In genomic region chrX:1491851-1492349, GRCh38 we compare ENCODE assay signal across 9 cellular contexts. TPM values are rescaled to one million over a fixed set of nuclear protein-coding genes. Genes with fewer than 3 reads are reported as not detected.
DNase-seq lines count a peak whose midpoint lies in the region; ATAC-seq and TF ChIP-seq lines count a peak whose summit lies in the region.
"Had no signal": no experiment of that assay in that cellular context is flagged by ENCODE, and none has a peak within 500 bp of the region (broad histone marks: within the 10 kb centered on the region; RNA-seq: fewer than 3 reads in every experiment).

No MANE protein-coding gene starts in this region.

- peak; percentile 77 for ATAC-seq in GM19023 (IDR thresholded peaks at IDR 0.05; ENCODE audit: unreplicated experiment)
- ATAC-seq in HG03025 (IDR thresholded peaks at IDR 0.05; ENCODE audit: low FRiP score, unreplicated experiment): peak; percentile 59
- peak; percentile 41 to 80 (median 74) for ATAC-seq in T-cell (replicated peaks in 1 of 4)

- H3K4me1 ChIP-seq in BE2C: no peaks in the 10 kb centered on the region

- no peaks in the 10 kb centered on the region for H3K27me3 ChIP-seq in BE2C

- CTCF ChIA-PET in T-cell (lab: Charles Lee): no interaction called here

- peak overlapping the region in 1 of 2 donors; percentile 53 for H3K27ac Mint-ChIP-seq in T-cell
- H3K27ac Mint-ChIP-seq: dendritic cell treated with granulocyte-macrophage colony-stimulating factor and Interleukin-4, amounts not matched to agents 40 ng/mL and 50 ng/mL, for 4 days had no signal

- peaks cover 51% of the 10 kb centered on the region for H3K36me3 Mint-ChIP-seq in T-cell

- DNase-seq in BE2C: peak; percentile 14
- DNase-seq in T-cell: peak in 30 of 34 experiments; percentile 30 to 62 (median 47)
- peak; percentile 56 for DNase-seq in iPS DF 19.7 (ENCODE audit: low read depth, low spot score)
- no peak for DNase-seq in NCI-H2171 treated with DMSO at 0.1 percent for 48 hours (lab: John Stamatoyannopoulos, UW)
- DNase-seq in GOT3 (lab: John Stamatoyannopoulos, UW): no peak
- no peak for DNase-seq in effector CD8-positive, alpha-beta T cell (lab: John Stamatoyannopoulos, UW)

- H3K4me3 ChIP-seq in BE2C (ENCODE audit: low read depth, low read length): no peak overlapping the region

- no peaks in the 10 kb centered on the region for H3K9me3 ChIP-seq in BE2C

- H3K9me3 Mint-ChIP-seq in T-cell: peaks cover 2 to 4% (median 4%) of the 10 kb centered on the region in 3 donors
- H3K9me3 Mint-ChIP-seq: dendritic cell treated with granulocyte-macrophage colony-stimulating factor and Interleukin-4, amounts not matched to agents 40 ng/mL and 50 ng/mL, for 4 days had no signal

- POLR2A ChIA-PET in T-cell (lab: Charles Lee): no interaction called here

- TF ChIP-seq CTCF in BE2C (IDR thresholded peaks at IDR 0.05; ENCODE audit: low read depth, low read length): no peak

- peaks cover 38 to 52% (median 41%) of the 10 kb centered on the region in 3 donors for H3K4me1 Mint-ChIP-seq in T-cell

- peak overlapping the region in 1 of 3 donors; percentile 1 for H3K4me3 Mint-ChIP-seq in T-cell
- H3K4me3 Mint-ChIP-seq: dendritic cell treated with granulocyte-macrophage colony-stimulating factor and Interleukin-4, amounts not matched to agents 40 ng/mL and 50 ng/mL, for 4 days had no signal

- H3K36me3 ChIP-seq in BE2C: no peaks in the 10 kb centered on the region

- H3K27me3 Mint-ChIP-seq in T-cell: no peaks in the 10 kb centered on the region

RNA-seq across cellular contexts. Expression of gene ASMTL, which starts 39.2 kb away (rescaled TPM):
- polyA plus RNA-seq in BE2C (2012; ENCODE audit: insufficient read depth, insufficient read length, low read depth): 22.0 TPM
- 10 to 100 TPM; 44.9 to 48.8 (median 45.4) TPM for total RNA-seq in T-cell

RNA-seq across cellular contexts. Expression of gene P2RY8, which starts 45.1 kb away (rescaled TPM):
- polyA plus RNA-seq in BE2C (2012; ENCODE audit: insufficient read depth, insufficient read length, low read depth): not detected
- 100 to 1,000 TPM; 114 to 219 (median 182) TPM for total RNA-seq in T-cell

Comparison
In these comparisons a context has a peak if more than half of its experiments do, and no peak if none do; other contexts are left out.
1. DNase-seq: peak in BE2C (single experiment), T-cell (30 of 34) and iPS DF 19.7 (single experiment); none in NCI-H2171 treated with DMSO at 0.1 percent for 48 hours (single experiment), GOT3 (single experiment) and effector CD8-positive, alpha-beta T cell (single experiment).
2. Peak in every context shown above with its lines, with median percentiles within 50 percentile points of each other: ATAC-seq.